Comparison of ENCODE assay signal across 8 cellular contexts in genomic region chr11:118171274-118172062, GRCh38. TPM values are rescaled to one million over a fixed set of nuclear protein-coding genes. Genes with fewer than 3 reads are reported as not detected.
A peak's percentile ranks its signal among the peaks of the same experiment; 100 is the strongest.
DNase-seq lines count a peak whose midpoint lies in the region; ATAC-seq and TF ChIP-seq lines count a peak whose summit lies in the region.

No MANE protein-coding gene starts in this region.

- H3K9me3 Mint-ChIP-seq in immature natural killer cell = no peaks in the 10 kb centered on the region

- no peaks in the 10 kb centered on the region for H3K36me3 ChIP-seq in breast epithelium

- no peak overlapping the region for H3K4me3 ChIP-seq in WI38 (ENCODE audit: low read depth, low read length)
- peak overlapping the region in 2 of 3 donors; percentile 27 to 34 for H3K4me3 ChIP-seq in breast epithelium

- DNase-seq in NCI-H524 (lab: John Stamatoyannopoulos, UW) = peak; percentile 33 to 73
- no peak for DNase-seq in NCI-H524 treated with DMSO at 0.1 percent for 48 hours (lab: John Stamatoyannopoulos, UW)
- peak; percentile 63 to 66 for DNase-seq in NCI-H187 (lab: John Stamatoyannopoulos, UW)
- peak in 1 of 2 donors; percentile 74 for DNase-seq in breast epithelium (ENCODE audit: low spot score in 2 of 2)
- peak; percentile 45 to 63 (median 54) for DNase-seq in immature natural killer cell
- DNase-seq in stimulated activated CD4-positive, alpha-beta T cell treated with anti-CD3 and anti-CD28 coated beads, Interleukin-15, amount 100 ng/mL, for 1 hour (ENCODE audit: low read depth in 1 of 2, low spot score in 1 of 2) = peak; percentile 35 to 53

- intact Hi-C loops in breast epithelium (cut with DNase I; ENCODE audit: low total_unique reads) = no loop called here

- H3K36me3 Mint-ChIP-seq in immature natural killer cell = no peaks in the 10 kb centered on the region

- no peaks in the 10 kb centered on the region for H3K27me3 ChIP-seq in breast epithelium

- no peak overlapping the region for H3K27ac Mint-ChIP-seq in immature natural killer cell

- no peaks in the 10 kb centered on the region for H3K9me3 ChIP-seq in breast epithelium

- TF ChIP-seq POLR2A in breast epithelium (IDR thresholded peaks at IDR 0.05) = no peak

- TF ChIP-seq CTCF in WI38 (IDR thresholded peaks at IDR 0.05; ENCODE audit: low read depth, low read length) (peak; percentile 91), breast epithelium (IDR thresholded peaks at IDR 0.05) (peak; percentile 47 to 84 (median 81))

- no peak for ATAC-seq in GM21526 (IDR thresholded peaks at IDR 0.05; ENCODE audit: low FRiP score, unreplicated experiment)

- H3K4me3 Mint-ChIP-seq in immature natural killer cell = no peak overlapping the region

- H3K4me1 Mint-ChIP-seq in immature natural killer cell = no peaks in the 10 kb centered on the region

- peaks cover 3 to 12% (median 5%) of the 10 kb centered on the region in 3 donors for H3K27me3 Mint-ChIP-seq in immature natural killer cell (ENCODE audit: low read depth in 3 of 3)

- peaks cover 0 to 7% of the 10 kb centered on the region in 2 donors for H3K4me1 ChIP-seq in breast epithelium

- H3K27ac ChIP-seq in breast epithelium = no peak overlapping the region

RNA-seq across cellular contexts. Expression of gene SCN2B, which starts 5.0 kb away (rescaled TPM):
- under 1 TPM; under 0.01 to 0.88 (median 0.16) TPM for total RNA-seq in breast epithelium
- polyA plus RNA-seq in immature natural killer cell = not detected

RNA-seq across cellular contexts. Expression of gene SCN4B, which starts 18.8 kb away (rescaled TPM):
- total RNA-seq in breast epithelium = 1 to 10 TPM; 3.3 to 7.9 (median 3.7) TPM
- polyA plus RNA-seq in immature natural killer cell = not detected

RNA-seq across cellular contexts. Expression of gene JAML, which starts 53.3 kb away (rescaled TPM):
- total RNA-seq in breast epithelium = 10 to 100 TPM in 2 of 3 donors, 1 to 10 TPM in 1; 2.3 to 16.0 (median 15.7) TPM
- 10 to 100 TPM; 16.8 to 37.7 (median 26.3) TPM for polyA plus RNA-seq in immature natural killer cell
